In genomic region chr20:381581-382290, GRCh38 we compare ENCODE assay signal across 8 cellular contexts. TPM values are rescaled to one million over a fixed set of nuclear protein-coding genes. Genes with fewer than 3 reads are reported as not detected.
DNase-seq lines count a peak whose midpoint lies in the region; ATAC-seq and TF ChIP-seq lines count a peak whose summit lies in the region.

No MANE protein-coding gene starts in this region.

- intact Hi-C loops in CD8-positive, alpha-beta T cell (cut with DNase I, micrococcal nuclease), result loop anchor here (1.0 to 2.0 kb wide), 3 partner anchors 26 to 82 kb away; no protein-coding TSS in a partner anchor
- intact Hi-C loops in activated T-helper 1 cell treated with anti-CD3 and anti-CD28 coated beads, Interleukin-12 subunit alpha, Interleukin-12 subunit beta, Interleukin-2, Interleukin-4 antibody, amounts not matched to agents 30 ng/mL and 10 ng/mL and 1 ng/mL, durations not matched to agents 14 hours and 24 hours and 36 hours (cut with micrococcal nuclease), result loop anchor here (1.0 kb wide), 4 partner anchors 27 to 80 kb away; partner anchors contain the start of gene RBCK1

- POLR2A ChIA-PET in CD8-positive, alpha-beta T cell (lab: Charles Lee), result interaction anchor here (0.8 kb wide), 1 partner anchor 81 kb away, joined by 5 read pairs; the partner anchor contains the start of gene TBC1D20

- peak overlapping the region; percentile 27 for H3K27ac ChIP-seq in CD8-positive, alpha-beta T cell (ENCODE audit: low read depth, low read length)
- H3K27ac ChIP-seq in Peyer's patch (peak overlapping the region; percentile 74 to 91 (median 80)), suprapubic skin (peak overlapping the region; percentile 61)

- H3K27me3 ChIP-seq in CD8-positive, alpha-beta T cell (ENCODE audit: insufficient read depth, low read length), result no peaks in the 10 kb centered on the region
- no peaks in the 10 kb centered on the region for H3K27me3 ChIP-seq in Peyer's patch
- H3K27me3 ChIP-seq in neuron (ENCODE audit: insufficient read depth, low read length), result peaks cover 3% of the 10 kb centered on the region
- H3K27me3 ChIP-seq in suprapubic skin, result no peaks in the 10 kb centered on the region

- 0% methylated on average over 11 of the region's 49 CpGs for WGBS in suprapubic skin

- no peaks in the 10 kb centered on the region for H3K4me1 ChIP-seq in CD8-positive, alpha-beta T cell (ENCODE audit: insufficient read depth, low read length)
- H3K4me1 ChIP-seq in Peyer's patch (no peaks in the 10 kb centered on the region), neuron (ENCODE audit: insufficient read depth, low read length) (peaks cover 7% of the 10 kb centered on the region), suprapubic skin (peaks cover 18% of the 10 kb centered on the region)

- no peak for TF ChIP-seq EP300 in suprapubic skin (IDR thresholded peaks at IDR 0.05)

- no peak for TF ChIP-seq CTCF in CD8-positive, alpha-beta T cell (IDR thresholded peaks at IDR 0.05)
- TF ChIP-seq CTCF in Peyer's patch (IDR thresholded peaks at IDR 0.05) (peak in 1 of 6 experiments; percentile 5), fibroblast of the aortic adventitia (IDR thresholded peaks at IDR 0.05; ENCODE audit: insufficient read depth, low read length) (no peak), suprapubic skin (IDR thresholded peaks at IDR 0.05) (no peak)

- peak; percentile 67 for ATAC-seq in CD8-positive, alpha-beta T cell
- peak; percentile 55 for ATAC-seq in GM19452 (IDR thresholded peaks at IDR 0.05; ENCODE audit: unreplicated experiment)

- H3K36me3 Mint-ChIP-seq in CD8-positive, alpha-beta T cell, result peaks cover 8% of the 10 kb centered on the region
- peaks cover 8% of the 10 kb centered on the region for H3K36me3 Mint-ChIP-seq in activated T-helper 1 cell treated with anti-CD3 and anti-CD28 coated beads, Interleukin-12 subunit alpha, Interleukin-12 subunit beta, Interleukin-2, Interleukin-4 antibody, amounts not matched to agents 30 ng/mL and 10 ng/mL and 1 ng/mL, durations not matched to agents 14 hours and 24 hours and 36 hours (ENCODE audit: low read depth)

- no peaks in the 10 kb centered on the region for H3K36me3 ChIP-seq in CD8-positive, alpha-beta T cell (ENCODE audit: insufficient read depth, low read length)
- H3K36me3 ChIP-seq in Peyer's patch (no peaks in the 10 kb centered on the region), neuron (ENCODE audit: insufficient read depth, low read length) (no peaks in the 10 kb centered on the region), suprapubic skin (no peaks in the 10 kb centered on the region)

- peak overlapping the region; percentile 80 for H3K4me3 Mint-ChIP-seq in CD8-positive, alpha-beta T cell
- peak overlapping the region; percentile 81 for H3K4me3 Mint-ChIP-seq in activated T-helper 1 cell treated with anti-CD3 and anti-CD28 coated beads, Interleukin-12 subunit alpha, Interleukin-12 subunit beta, Interleukin-2, Interleukin-4 antibody, amounts not matched to agents 30 ng/mL and 10 ng/mL and 1 ng/mL, durations not matched to agents 14 hours and 24 hours and 36 hours

- CTCF ChIA-PET in CD8-positive, alpha-beta T cell (lab: Charles Lee), result interaction anchor here (0.7 to 0.9 kb wide), 2 partner anchors 21 to 51 kb away, joined by 3 read pairs; no protein-coding TSS in a partner anchor

- peak; percentile 35 to 86 (median 68) for DNase-seq in CD8-positive, alpha-beta T cell
- DNase-seq in HK-2 (ENCODE audit: unreplicated experiment) (peak; percentile 95), Peyer's patch (peak; percentile 90 to 94 (median 90)), fibroblast of the aortic adventitia (ENCODE audit: low read depth) (peak; percentile 82), suprapubic skin (ENCODE audit: low spot score in 2 of 2) (peak; percentile 86 to 87)
- peak; percentile 75 for DNase-seq in activated T-helper 1 cell treated with anti-CD3 and anti-CD28 coated beads, Interleukin-12 subunit alpha, Interleukin-12 subunit beta, Interleukin-2, Interleukin-4 antibody, amounts not matched to agents 30 ng/mL and 10 ng/mL and 1 ng/mL, durations not matched to agents 14 hours and 24 hours and 36 hours (ENCODE audit: low spot score)

- H3K4me3 ChIP-seq in CD8-positive, alpha-beta T cell (ENCODE audit: low read depth, low read length), result peak overlapping the region; percentile 76
- H3K4me3 ChIP-seq in Peyer's patch (peak overlapping the region; percentile 74 to 89 (median 82)), fibroblast of the aortic adventitia (ENCODE audit: low read depth, low read length) (peak overlapping the region; percentile 88), neuron (ENCODE audit: low read length) (peak overlapping the region; percentile 58), suprapubic skin (peak overlapping the region; percentile 81)

- TF ChIP-seq POLR2A in Peyer's patch (IDR thresholded peaks at IDR 0.05) (peak; percentile 35 to 62), suprapubic skin (IDR thresholded peaks at IDR 0.05) (no peak)

- peak overlapping the region; percentile 78 for H3K27ac Mint-ChIP-seq in CD8-positive, alpha-beta T cell
- peak overlapping the region; percentile 68 for H3K27ac Mint-ChIP-seq in activated T-helper 1 cell treated with anti-CD3 and anti-CD28 coated beads, Interleukin-12 subunit alpha, Interleukin-12 subunit beta, Interleukin-2, Interleukin-4 antibody, amounts not matched to agents 30 ng/mL and 10 ng/mL and 1 ng/mL, durations not matched to agents 14 hours and 24 hours and 36 hours

- H3K4me1 Mint-ChIP-seq in CD8-positive, alpha-beta T cell (ENCODE audit: low read depth), result peaks cover 13% of the 10 kb centered on the region
- peaks cover 22% of the 10 kb centered on the region for H3K4me1 Mint-ChIP-seq in activated T-helper 1 cell treated with anti-CD3 and anti-CD28 coated beads, Interleukin-12 subunit alpha, Interleukin-12 subunit beta, Interleukin-2, Interleukin-4 antibody, amounts not matched to agents 30 ng/mL and 10 ng/mL and 1 ng/mL, durations not matched to agents 14 hours and 24 hours and 36 hours (ENCODE audit: low read depth)

- H3K9me3 Mint-ChIP-seq in CD8-positive, alpha-beta T cell, result no peaks in the 10 kb centered on the region
- no peaks in the 10 kb centered on the region for H3K9me3 Mint-ChIP-seq in activated T-helper 1 cell treated with anti-CD3 and anti-CD28 coated beads, Interleukin-12 subunit alpha, Interleukin-12 subunit beta, Interleukin-2, Interleukin-4 antibody, amounts not matched to agents 30 ng/mL and 10 ng/mL and 1 ng/mL, durations not matched to agents 14 hours and 24 hours and 36 hours

- H3K27me3 Mint-ChIP-seq in CD8-positive, alpha-beta T cell (ENCODE audit: low read depth), result no peaks in the 10 kb centered on the region
- peaks cover 3% of the 10 kb centered on the region for H3K27me3 Mint-ChIP-seq in activated T-helper 1 cell treated with anti-CD3 and anti-CD28 coated beads, Interleukin-12 subunit alpha, Interleukin-12 subunit beta, Interleukin-2, Interleukin-4 antibody, amounts not matched to agents 30 ng/mL and 10 ng/mL and 1 ng/mL, durations not matched to agents 14 hours and 24 hours and 36 hours (ENCODE audit: insufficient read depth)

- peak overlapping the region; percentile 91 for H2AFZ ChIP-seq in neuron (ENCODE audit: low read depth, low read length)

- no peaks in the 10 kb centered on the region for H3K9me3 ChIP-seq in CD8-positive, alpha-beta T cell (ENCODE audit: low read length)
- H3K9me3 ChIP-seq in Peyer's patch, result no peaks in the 10 kb centered on the region
- no peaks in the 10 kb centered on the region for H3K9me3 ChIP-seq in neuron (ENCODE audit: low read length)
- no peaks in the 10 kb centered on the region for H3K9me3 ChIP-seq in suprapubic skin

RNA-seq across cellular contexts. Expression of gene TRIB3, which starts 1.2 kb away (rescaled TPM):
- total RNA-seq in CD8-positive, alpha-beta T cell, result 1 to 10 TPM; 2.5 to 2.7 TPM
- 10 to 100 TPM in 2 of 4 donors, 1 to 10 TPM in 2; 8.3 to 22.7 (median 12.1) TPM for total RNA-seq in Peyer's patch
- total RNA-seq in activated T-helper 1 cell treated with anti-CD3 and anti-CD28 coated beads, Interleukin-12 subunit alpha, Interleukin-12 subunit beta, Interleukin-2, Interleukin-4 antibody, amounts not matched to agents 30 ng/mL and 10 ng/mL and 1 ng/mL, durations not matched to agents 14 hours and 24 hours and 36 hours, result 37.1 and 39.5 TPM in 2 replicates
- total RNA-seq in fibroblast of the aortic adventitia (ENCODE audit: low replicate concordance), result 71.0 and 72.8 TPM in 2 replicates
- total RNA-seq in suprapubic skin, result 10 to 100 TPM; 14.3 to 30.7 (median 28.0) TPM

RNA-seq across cellular contexts. Expression of gene RBCK1, which starts 26.4 kb away (rescaled TPM):
- total RNA-seq in CD8-positive, alpha-beta T cell, result 10 to 100 TPM; 46.2 to 51.7 TPM
- total RNA-seq in Peyer's patch (100 to 1,000 TPM; 133 to 254 (median 154) TPM), fibroblast of the aortic adventitia (ENCODE audit: low replicate concordance) (60.7 and 75.3 TPM in 2 replicates), suprapubic skin (10 to 100 TPM; 63.6 to 85.3 (median 78.5) TPM)
- total RNA-seq in activated T-helper 1 cell treated with anti-CD3 and anti-CD28 coated beads, Interleukin-12 subunit alpha, Interleukin-12 subunit beta, Interleukin-2, Interleukin-4 antibody, amounts not matched to agents 30 ng/mL and 10 ng/mL and 1 ng/mL, durations not matched to agents 14 hours and 24 hours and 36 hours, result 130 and 132 TPM in 2 replicates

RNA-seq across cellular contexts. Expression of gene NRSN2, which starts 34.8 kb away (rescaled TPM):
- total RNA-seq in CD8-positive, alpha-beta T cell, result 1 to 10 TPM; 1.3 to 1.4 TPM
- total RNA-seq in Peyer's patch (1 to 10 TPM; 2.1 to 5.5 (median 4.6) TPM), fibroblast of the aortic adventitia (ENCODE audit: low replicate concordance) (34.2 and 50.9 TPM in 2 replicates), suprapubic skin (10 to 100 TPM in 3 of 4 donors, 1 to 10 TPM in 1; 8.1 to 11.4 (median 10.9) TPM)
- 5.1 and 6.5 TPM in 2 replicates for total RNA-seq in activated T-helper 1 cell treated with anti-CD3 and anti-CD28 coated beads, Interleukin-12 subunit alpha, Interleukin-12 subunit beta, Interleukin-2, Interleukin-4 antibody, amounts not matched to agents 30 ng/mL and 10 ng/mL and 1 ng/mL, durations not matched to agents 14 hours and 24 hours and 36 hours

RNA-seq across cellular contexts. Expression of gene SOX12, which starts 56.4 kb away (rescaled TPM):
- total RNA-seq in CD8-positive, alpha-beta T cell, result 10 to 100 TPM; 10.3 to 11.1 TPM
- total RNA-seq in Peyer's patch (1 to 10 TPM; 1.4 to 7.4 (median 2.5) TPM), fibroblast of the aortic adventitia (ENCODE audit: low replicate concordance) (7.7 and 15.9 TPM in 2 replicates), suprapubic skin (1 to 10 TPM; 5.4 to 6.5 (median 5.9) TPM)
- 7.4 and 7.6 TPM in 2 replicates for total RNA-seq in activated T-helper 1 cell treated with anti-CD3 and anti-CD28 coated beads, Interleukin-12 subunit alpha, Interleukin-12 subunit beta, Interleukin-2, Interleukin-4 antibody, amounts not matched to agents 30 ng/mL and 10 ng/mL and 1 ng/mL, durations not matched to agents 14 hours and 24 hours and 36 hours

Comparison
In these comparisons a context has a peak if more than half of its experiments do, and no peak if none do; other contexts are left out.
1. Peak in every context shown above with its lines: DNase-seq, ATAC-seq, H3K4me3 ChIP-seq and H3K27ac ChIP-seq.
2. H3K27ac ChIP-seq: peak in every context shown above with its lines; median percentile 80 in Peyer's patch; 61 in suprapubic skin; 27 in CD8-positive, alpha-beta T cell.
3. POLR2A ChIP-seq: peak in Peyer's patch (2 of 2); none in suprapubic skin (0 of 2).